1 cellular context compared by ENCODE assay signal in genomic region chr10:70584366-70584765, GRCh38.
TF ChIP-seq lines count a peak whose summit lies in the region.

No MANE protein-coding gene starts in this region.

TF ChIP-seq in HCT116, 20 proteins besides CTCF, POLR2A, EP300 and RAD21 (continued from another document):
- TF ChIP-seq, protein P1, sequence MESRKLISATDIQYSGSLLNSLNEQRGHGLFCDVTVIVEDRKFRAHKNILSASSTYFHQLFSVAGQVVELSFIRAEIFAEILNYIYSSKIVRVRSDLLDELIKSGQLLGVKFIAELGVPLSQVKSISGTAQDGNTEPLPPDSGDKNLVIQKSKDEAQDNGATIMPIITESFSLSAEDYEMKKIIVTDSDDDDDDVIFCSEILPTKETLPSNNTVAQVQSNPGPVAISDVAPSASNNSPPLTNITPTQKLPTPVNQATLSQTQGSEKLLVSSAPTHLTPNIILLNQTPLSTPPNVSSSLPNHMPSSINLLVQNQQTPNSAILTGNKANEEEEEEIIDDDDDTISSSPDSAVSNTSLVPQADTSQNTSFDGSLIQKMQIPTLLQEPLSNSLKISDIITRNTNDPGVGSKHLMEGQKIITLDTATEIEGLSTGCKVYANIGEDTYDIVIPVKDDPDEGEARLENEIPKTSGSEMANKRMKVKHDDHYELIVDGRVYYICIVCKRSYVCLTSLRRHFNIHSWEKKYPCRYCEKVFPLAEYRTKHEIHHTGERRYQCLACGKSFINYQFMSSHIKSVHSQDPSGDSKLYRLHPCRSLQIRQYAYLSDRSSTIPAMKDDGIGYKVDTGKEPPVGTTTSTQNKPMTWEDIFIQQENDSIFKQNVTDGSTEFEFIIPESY (IDR thresholded peaks at IDR 0.05; ENCODE audit: extremely low read depth, insufficient replicate concordance, low read length) = no peak
- TF ChIP-seq ELF1 (IDR thresholded peaks at IDR 0.05; ENCODE audit: borderline replicate concordance, low read depth) (no peak), EZH2phosphoT487 (IDR thresholded peaks at IDR 0.05; ENCODE audit: borderline replicate concordance) (no peak), ZFX (IDR thresholded peaks at IDR 0.05) (no peak), CBX3 (IDR thresholded peaks at IDR 0.05; ENCODE audit: low read depth) (no peak), SRF (IDR thresholded peaks at IDR 0.05; ENCODE audit: low read depth) (no peak), JUND (IDR thresholded peaks at IDR 0.05) (no peak), EGR1 (IDR thresholded peaks at IDR 0.05; ENCODE audit: low read depth) (no peak), SP1 (IDR thresholded peaks at IDR 0.05; ENCODE audit: low read depth) (no peak)
- TF ChIP-seq, protein P2, sequence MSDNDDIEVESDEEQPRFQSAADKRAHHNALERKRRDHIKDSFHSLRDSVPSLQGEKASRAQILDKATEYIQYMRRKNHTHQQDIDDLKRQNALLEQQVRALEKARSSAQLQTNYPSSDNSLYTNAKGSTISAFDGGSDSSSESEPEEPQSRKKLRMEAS (IDR thresholded peaks at IDR 0.05) = no peak
